5 cellular contexts compared by ENCODE assay signal in the genomic region with DNA sequence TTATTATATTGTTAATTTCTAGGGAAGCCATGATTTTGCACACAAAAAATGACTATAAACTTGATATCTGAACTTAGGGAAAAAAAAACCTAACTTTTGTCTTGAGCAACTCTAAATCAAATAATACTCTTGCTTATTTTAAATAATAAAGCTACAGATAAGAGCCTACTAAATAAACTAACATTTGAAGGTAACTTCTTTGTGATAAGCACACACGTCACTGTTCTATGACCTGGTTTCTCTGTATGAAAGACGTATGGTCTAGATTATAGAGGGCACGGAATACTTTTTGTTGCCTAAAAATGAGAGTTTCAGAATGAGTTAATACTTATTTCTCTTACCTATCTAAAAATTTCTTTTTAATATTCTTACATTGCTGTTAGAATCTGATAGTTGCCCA.
"Had no signal": no experiment of that assay in that cellular context is flagged by ENCODE, and none has a peak within 500 bp of the region (broad histone marks: within the 10 kb centered on the region; RNA-seq: fewer than 3 reads in every experiment).

No MANE protein-coding gene starts in this region.

- H3K4me3 ChIP-seq: K562 had no signal

- DNase-seq: KBM-7 had no signal

- H3K27ac ChIP-seq: HL-60 had no signal

- FAIRE-seq: HepG2, HTR-8/SVneo, K562 had no signal

- ATAC-seq: HepG2, K562 had no signal
